11 cellular contexts compared by ENCODE assay signal in genomic region chr12:123089631-123090353, GRCh38.
DNase-seq lines count a peak whose midpoint lies in the region; ATAC-seq and TF ChIP-seq lines count a peak whose summit lies in the region.
"Had no signal": no experiment of that assay in that cellular context is flagged by ENCODE, and none has a peak within 500 bp of the region (broad histone marks: within the 10 kb centered on the region; RNA-seq: fewer than 3 reads in every experiment).

No MANE protein-coding gene starts in this region.

- TF ChIP-seq CTCF in fibroblast of pulmonary artery (IDR thresholded peaks at IDR 0.05; ENCODE audit: low read length, missing control alignments), result no peak
- no peak for TF ChIP-seq CTCF in GM10266 (IDR thresholded peaks at IDR 0.05; ENCODE audit: control insufficient read depth, insufficient read depth, low read depth, missing control alignments)

- no peak overlapping the region for H3K27ac Mint-ChIP-seq in activated T-cell treated with anti-CD3 and anti-CD28 coated beads, Interleukin-2, amount 50 U/mL, for 72 hours
- no peak overlapping the region for H3K27ac Mint-ChIP-seq in stimulated activated naive CD8-positive, alpha-beta T cell treated with anti-CD3 and anti-CD28 coated beads, Interleukin-15, amount 100 ng/mL, for 72 hours
- H3K27ac Mint-ChIP-seq: activated naive CD8-positive, alpha-beta T cell had no signal

- no peaks in the 10 kb centered on the region for H3K9me3 ChIP-seq in SJCRH30 (replicated peaks)

- ATAC-seq in activated T-cell treated with anti-CD3 and anti-CD28 coated beads, Interleukin-2, amount 50 U/mL, for 72 hours (replicated peaks in 1 of 2), result peak; percentile 76 to 79
- peak; percentile 71 for ATAC-seq in stimulated activated naive CD8-positive, alpha-beta T cell treated with anti-CD3 and anti-CD28 coated beads, Interleukin-15, amount 100 ng/mL, for 72 hours

- no peaks in the 10 kb centered on the region for H3K27me3 ChIP-seq in SJCRH30

- H3K9me3 Mint-ChIP-seq in activated T-cell treated with anti-CD3 and anti-CD28 coated beads, Interleukin-2, amount 50 U/mL, for 72 hours, result no peaks in the 10 kb centered on the region
- no peaks in the 10 kb centered on the region for H3K9me3 Mint-ChIP-seq in stimulated activated naive CD8-positive, alpha-beta T cell treated with anti-CD3 and anti-CD28 coated beads, Interleukin-15, amount 100 ng/mL, for 72 hours

- peak in 1 of 2 donors; percentile 19 for DNase-seq in activated T-cell treated with anti-CD3 and anti-CD28 coated beads, Interleukin-2, amount 50 U/mL, for 72 hours
- DNase-seq in activated T-cell treated with anti-CD3 and anti-CD28 coated beads for 4 hours (no peak), SJCRH30 (peak; percentile 29 to 52), fibroblast of pulmonary artery (ENCODE audit: low read depth) (peak; percentile 92), COR-L47 (lab: John Stamatoyannopoulos, UW) (no peak), GM10266 (ENCODE audit: extremely low spot score) (no peak), middle frontal gyrus (ENCODE audit: extremely low spot score, low spot score) (no peak)
- DNase-seq in stimulated activated naive CD8-positive, alpha-beta T cell treated with anti-CD3 and anti-CD28 coated beads, Interleukin-15, amount 100 ng/mL, for 72 hours, result no peak
- DNase-seq: DMS79 treated with DMSO at 0.1 percent for 48 hours, NCI-H526 treated with DMSO at 0.1 percent for 48 hours had no signal

- no peaks in the 10 kb centered on the region for H3K27me3 Mint-ChIP-seq in activated T-cell treated with anti-CD3 and anti-CD28 coated beads, Interleukin-2, amount 50 U/mL, for 72 hours (ENCODE audit: low read depth)
- H3K27me3 Mint-ChIP-seq in stimulated activated naive CD8-positive, alpha-beta T cell treated with anti-CD3 and anti-CD28 coated beads, Interleukin-15, amount 100 ng/mL, for 72 hours, result no peaks in the 10 kb centered on the region
- H3K27me3 Mint-ChIP-seq: activated naive CD8-positive, alpha-beta T cell had no signal

- no peaks in the 10 kb centered on the region for H3K36me3 ChIP-seq in SJCRH30

- peaks cover 28% of the 10 kb centered on the region for H3K4me1 Mint-ChIP-seq in activated T-cell treated with anti-CD3 and anti-CD28 coated beads, Interleukin-2, amount 50 U/mL, for 72 hours (ENCODE audit: low read depth)
- H3K4me1 Mint-ChIP-seq in stimulated activated naive CD8-positive, alpha-beta T cell treated with anti-CD3 and anti-CD28 coated beads, Interleukin-15, amount 100 ng/mL, for 72 hours, result peaks cover 40% of the 10 kb centered on the region

- H3K4me3 ChIP-seq in SJCRH30 (no peak overlapping the region), fibroblast of pulmonary artery (replicated peaks; ENCODE audit: low read depth, low read length) (no peak overlapping the region)

- no peak overlapping the region for H3K4me3 Mint-ChIP-seq in activated T-cell treated with anti-CD3 and anti-CD28 coated beads, Interleukin-2, amount 50 U/mL, for 72 hours
- no peak overlapping the region for H3K4me3 Mint-ChIP-seq in stimulated activated naive CD8-positive, alpha-beta T cell treated with anti-CD3 and anti-CD28 coated beads, Interleukin-15, amount 100 ng/mL, for 72 hours
- H3K4me3 Mint-ChIP-seq: activated naive CD8-positive, alpha-beta T cell had no signal

- H3K36me3 Mint-ChIP-seq in activated T-cell treated with anti-CD3 and anti-CD28 coated beads, Interleukin-2, amount 50 U/mL, for 72 hours (ENCODE audit: insufficient read depth in 2 of 2), result no peaks in the 10 kb centered on the region

- H3K4me1 ChIP-seq in SJCRH30, result peaks cover 40% of the 10 kb centered on the region

- H3K27ac ChIP-seq in SJCRH30, result no peak overlapping the region

Comparison
In these comparisons a context has a peak if more than half of its experiments do, and no peak if none do; other contexts are left out.
1. DNase-seq: peak in SJCRH30 (2 of 2) and fibroblast of pulmonary artery (single experiment); none in activated T-cell treated with anti-CD3 and anti-CD28 coated beads for 4 hours (single experiment), stimulated activated naive CD8-positive, alpha-beta T cell treated with anti-CD3 and anti-CD28 coated beads, Interleukin-15, amount 100 ng/mL, for 72 hours (0 of 2), COR-L47 (single experiment), GM10266 (single experiment) and middle frontal gyrus (single experiment).